8 cellular contexts compared by ENCODE assay signal in genomic region chr1:149811890-149812829, GRCh38. TPM values are rescaled to one million over a fixed set of nuclear protein-coding genes. Genes with fewer than 3 reads are reported as not detected.
DNase-seq lines count a peak whose midpoint lies in the region; ATAC-seq, FAIRE-seq and TF ChIP-seq lines count a peak whose summit lies in the region.
"Not testable (repeated sequence)": the region's sequence is repeated elsewhere in the genome, so short reads cannot be mapped to it uniquely, and the experiment has no call there.

No MANE protein-coding gene starts in this region.

- H2AFZ ChIP-seq in keratinocyte (ENCODE audit: control insufficient read depth, low read length), result peak overlapping the region; percentile 22

- H3K4me3 ChIP-seq in AG09309 (ENCODE audit: control insufficient read depth, low read depth, low read length) (peak overlapping the region; percentile 28), keratinocyte (ENCODE audit: control insufficient read depth in 2 of 3, extremely low read depth in 1 of 3, insufficient read depth in 2 of 3, low read depth in 1 of 3, low read length in 3 of 3) (peak overlapping the region; percentile 25 to 38 (median 34))

- not testable (repeated sequence) for TF ChIP-seq CTCF in AG09309 (IDR thresholded peaks at IDR 0.05; ENCODE audit: control insufficient read depth, insufficient read depth, low read depth, low read length, missing control alignments); keratinocyte (optimal IDR thresholded peaks at IDR 0.05 in 1 of 3, IDR thresholded peaks at IDR 0.05 in 1 of 3, conservative IDR thresholded peaks at IDR 0.05 in 1 of 3; ENCODE audit: extremely low read depth in 1 of 3, insufficient read depth in 2 of 3, low read length in 3 of 3)

- not testable (repeated sequence) for H3K4me1 Mint-ChIP-seq in central memory CD8-positive, alpha-beta T cell

- H3K9ac ChIP-seq in keratinocyte (ENCODE audit: control insufficient read depth, extremely low read depth, insufficient read depth, low read length), result peak overlapping the region; percentile 28

- not testable (repeated sequence) for H3K9me1 ChIP-seq in keratinocyte (ENCODE audit: control insufficient read depth, extremely low read depth, insufficient read depth, low read length)

- not testable (repeated sequence) for H3K27me3 Mint-ChIP-seq in central memory CD8-positive, alpha-beta T cell

- H3K4me2 ChIP-seq in keratinocyte (ENCODE audit: control insufficient read depth, extremely low read depth, insufficient read depth, low read depth, low read length), result peak overlapping the region; percentile 62

- H4K20me1 ChIP-seq in keratinocyte (ENCODE audit: control insufficient read depth, extremely low read depth, insufficient read depth, low read length), result not testable (repeated sequence)

- H3K9me3 ChIP-seq in keratinocyte (ENCODE audit: control insufficient read depth, low read depth, low read length), result not testable (repeated sequence)

- not testable (repeated sequence) for FAIRE-seq in keratinocyte (lab: Jason Lieb, UNC)

- not testable (repeated sequence) for DNase-seq in AG09309 (ENCODE audit: low read depth)
- DNase-seq in NCI-H345 (lab: John Stamatoyannopoulos, UW) (peak; percentile 99), keratinocyte (ENCODE audit: low read depth, low spot score) (peak; percentile 59)
- peak; percentile 24 to 58 (median 42) for DNase-seq in activated CD4-positive, CD25-positive, alpha-beta regulatory T cell (lab: John Stamatoyannopoulos, UW)
- DNase-seq in central memory CD8-positive, alpha-beta T cell (ENCODE audit: low spot score in 2 of 2), result peak; percentile 76 to 89
- peak; percentile 58 for DNase-seq in stimulated activated CD4-positive, alpha-beta T cell treated with anti-CD3 and anti-CD28 coated beads, Interleukin-12 subunit alpha, Interleukin-12 subunit beta, amount 100 ng/mL, for 4 hours

- not testable (repeated sequence) for H3K4me1 ChIP-seq in keratinocyte (ENCODE audit: control insufficient read depth, extremely low read depth, insufficient read depth, low read length)

- not testable (repeated sequence) for H3K36me3 ChIP-seq in keratinocyte (ENCODE audit: control insufficient read depth in 2 of 2, extremely low read depth in 1 of 2, insufficient read depth in 2 of 2, low read length in 2 of 2)

- H3K27ac Mint-ChIP-seq in central memory CD8-positive, alpha-beta T cell (ENCODE audit: low read depth), result peak overlapping the region; percentile 89

- dilution Hi-C loops in keratinocyte (cut with MboI; ENCODE audit: extremely low pct_ligation_motif_present, low sequenced_read_pairs), result not testable (repeated sequence)

- peak overlapping the region; percentile 47 for H3K27ac ChIP-seq in keratinocyte (ENCODE audit: control insufficient read depth, insufficient read depth, low read length)

- H3K27me3 ChIP-seq in keratinocyte (ENCODE audit: control insufficient read depth, extremely low read depth, insufficient read depth, low read length), result not testable (repeated sequence)

- H3K79me2 ChIP-seq in keratinocyte (ENCODE audit: control insufficient read depth, insufficient read depth, low read length), result not testable (repeated sequence)

- ATAC-seq in GM19023 (IDR thresholded peaks at IDR 0.05; ENCODE audit: unreplicated experiment) (peak; percentile 71), HG03280 (IDR thresholded peaks at IDR 0.05; ENCODE audit: unreplicated experiment) (peak; percentile 89)
- peak; percentile 90 for ATAC-seq in central memory CD8-positive, alpha-beta T cell (replicated peaks; ENCODE audit: extremely low read depth, poor library complexity, severe bottlenecking)

- not testable (repeated sequence) for H3K9me3 Mint-ChIP-seq in central memory CD8-positive, alpha-beta T cell

- peaks cover 14% of the 10 kb centered on the region for H3K36me3 Mint-ChIP-seq in central memory CD8-positive, alpha-beta T cell (ENCODE audit: insufficient read depth)

- peak overlapping the region; percentile 84 for H3K4me3 Mint-ChIP-seq in central memory CD8-positive, alpha-beta T cell

RNA-seq across cellular contexts. Expression of gene FCGR1A, which starts 29.7 kb away (rescaled TPM):
- polyA plus RNA-seq in keratinocyte, result not detected in 3 replicates
- polyA plus RNA-seq in keratinocyte (2011; ENCODE audit: low read depth), result not detected
- not detected in 2 replicates for polyA plus RNA-seq in keratinocyte (2011; cell fraction: cytosol; rRNA removed)
- polyA plus RNA-seq in keratinocyte (2011; cell fraction: nucleus; rRNA removed), result not detected in 2 replicates
- 1.2 TPM in 1 of 2 replicates, not detected in the other for polyA plus RNA-seq in keratinocyte (2012; ENCODE audit: low replicate concordance)
- 0.07 TPM in 1 of 3 replicates, not detected in the others for polyA minus RNA-seq in keratinocyte
- polyA minus RNA-seq in keratinocyte (2011; cell fraction: cytosol; rRNA and poly(A)+ RNA removed), result not detected
- polyA minus RNA-seq in keratinocyte (2011; cell fraction: nucleus; rRNA and poly(A)+ RNA removed), result not detected in 2 replicates
